ENCODE assay signal across 18 cellular contexts in genomic region chr3:58952128-58952917, GRCh38.
A peak's percentile ranks its signal among the peaks of the same experiment; 100 is the strongest.
DNase-seq lines count a peak whose midpoint lies in the region; ATAC-seq and TF ChIP-seq lines count a peak whose summit lies in the region.
"Had no signal": no experiment of that assay in that cellular context is flagged by ENCODE, and none has a peak within 500 bp of the region (broad histone marks: within the 10 kb centered on the region; RNA-seq: fewer than 3 reads in every experiment).

No MANE protein-coding gene starts in this region.

- peak overlapping the region; percentile 12 to 82 (median 64); a peak in 21 of 22 replicates for H3K4me2 ChIP-seq in BLaER1 treated with 17β-estradiol and CSF1 and Interleukin-3, amounts not matched to agents 10 nM and 100 nM
- H3K4me2 ChIP-seq: A549 had no signal

- H3K4me1 ChIP-seq in BLaER1 treated with 17β-estradiol and CSF1 and Interleukin-3, amounts not matched to agents 10 nM and 100 nM: peaks cover 14 to 51% (median 32%) of the 10 kb centered on the region in 10 experiments; a peak in 19 of 20 replicates
- H3K4me1 ChIP-seq: A549, heart left ventricle, parathyroid adenoma had no signal

- DNase-seq in epithelial cell of proximal tubule (ENCODE audit: low read depth) (peak; percentile 90), SIG-M5 treated with dmso at 0.1 percent for 504 hours (lab: John Stamatoyannopoulos, UW; ENCODE audit: unreplicated experiment) (no peak), AG08396 (ENCODE audit: low spot score) (no peak), HEK293T (ENCODE audit: extremely low spot score) (no peak), HCEC 1CT (no peak)
- DNase-seq: amniotic stem cell; DND-41; effector CD8-positive, alpha-beta T cell; heart left ventricle; KG1; NCI-H2029 treated with DMSO at 0.1 percent for 48 hours; stimulated activated CD4-positive, alpha-beta T cell treated with anti-CD3 and anti-CD28 coated beads, Interleukin-4, amount 100 ng/mL, for 4 hours; T1000 had no signal

- no peaks in the 10 kb centered on the region for H4K20me1 ChIP-seq in BLaER1 treated with 17β-estradiol and CSF1 and Interleukin-3, amounts not matched to agents 10 nM and 100 nM

- peak; percentile 32 for ATAC-seq in GM19468 (IDR thresholded peaks at IDR 0.05; ENCODE audit: extremely low read depth, unreplicated experiment)
- peak; percentile 83 for ATAC-seq in HG03175 (IDR thresholded peaks at IDR 0.05; ENCODE audit: unreplicated experiment)
- ATAC-seq: A549 had no signal

- no peak for TF ChIP-seq CTCF in epithelial cell of proximal tubule (conservative IDR thresholded peaks at IDR 0.05; ENCODE audit: low read depth, low read length)

- H3K27ac ChIP-seq in BLaER1 treated with 17β-estradiol and CSF1 and Interleukin-3, amounts not matched to agents 10 nM and 100 nM: peak overlapping the region in 6 of 11 experiments; percentile 19 to 78 (median 50); a peak in 10 of 22 replicates
- H3K27ac ChIP-seq: A549, heart left ventricle, parathyroid adenoma had no signal

- H3K36me3 ChIP-seq in BLaER1 treated with 17β-estradiol and CSF1 and Interleukin-3, amounts not matched to agents 10 nM and 100 nM: peaks cover 0 to 50% (median 25%) of the 10 kb centered on the region in 11 experiments; a peak in 13 of 22 replicates
- H3K36me3 ChIP-seq: heart left ventricle had no signal

- H3K9me3 ChIP-seq in BLaER1 treated with 17β-estradiol and CSF1 and Interleukin-3, amounts not matched to agents 10 nM and 100 nM (replicated peaks in 1 of 11): peaks cover 34 to 80% (median 75%) of the 10 kb centered on the region in 11 experiments
- H3K9me3 ChIP-seq: A549 had no signal

- H3K4me3 ChIP-seq in BLaER1 treated with 17β-estradiol and CSF1 and Interleukin-3, amounts not matched to agents 10 nM and 100 nM: peak overlapping the region in 4 of 10 experiments; percentile 2 to 43 (median 13); a peak in 5 of 20 replicates
- H3K4me3 ChIP-seq in epithelial cell of proximal tubule (ENCODE audit: low read depth, low read length): no peak overlapping the region
- H3K4me3 ChIP-seq: A549, heart left ventricle had no signal

- H3K27me3 ChIP-seq in BLaER1 treated with 17β-estradiol and CSF1 and Interleukin-3, amounts not matched to agents 10 nM and 100 nM: no peaks in the 10 kb centered on the region
- H3K27me3 ChIP-seq: heart left ventricle had no signal

- peak overlapping the region in 3 of 11 experiments; percentile 33 to 62 (median 38); a peak in 4 of 22 replicates for H3K9ac ChIP-seq in BLaER1 treated with 17β-estradiol and CSF1 and Interleukin-3, amounts not matched to agents 10 nM and 100 nM
- H3K9ac ChIP-seq: parathyroid adenoma had no signal

- POLR2A ChIA-PET in HEK293T (lab: Yijun Ruan, JAX): no interaction called here

- CTCF ChIA-PET in HEK293T (lab: Yijun Ruan, JAX): no interaction called here

TF ChIP-seq in HEK293T, 16 proteins besides CTCF, POLR2A, EP300 and RAD21:
- no peak for TF ChIP-seq FOXK2 (IDR thresholded peaks at IDR 0.05)
- TF ChIP-seq SUZ12 (IDR thresholded peaks at IDR 0.05): no peak
- TF ChIP-seq SP1 (IDR thresholded peaks at IDR 0.05): no peak
- TF ChIP-seq LEF1 (IDR thresholded peaks at IDR 0.05; ENCODE audit: borderline replicate concordance): no peak
- TF ChIP-seq L3MBTL2 (conservative IDR thresholded peaks at IDR 0.05): no peak
- no peak for TF ChIP-seq FOXM1 (IDR thresholded peaks at IDR 0.05; ENCODE audit: borderline replicate concordance)
- no peak for TF ChIP-seq CTBP1 (IDR thresholded peaks at IDR 0.05; ENCODE audit: borderline replicate concordance)
- no peak for TF ChIP-seq BHLHE40 (IDR thresholded peaks at IDR 0.05; ENCODE audit: borderline replicate concordance)
- no peak for TF ChIP-seq TARDBP (IDR thresholded peaks at IDR 0.05)
- TF ChIP-seq, protein P1, sequence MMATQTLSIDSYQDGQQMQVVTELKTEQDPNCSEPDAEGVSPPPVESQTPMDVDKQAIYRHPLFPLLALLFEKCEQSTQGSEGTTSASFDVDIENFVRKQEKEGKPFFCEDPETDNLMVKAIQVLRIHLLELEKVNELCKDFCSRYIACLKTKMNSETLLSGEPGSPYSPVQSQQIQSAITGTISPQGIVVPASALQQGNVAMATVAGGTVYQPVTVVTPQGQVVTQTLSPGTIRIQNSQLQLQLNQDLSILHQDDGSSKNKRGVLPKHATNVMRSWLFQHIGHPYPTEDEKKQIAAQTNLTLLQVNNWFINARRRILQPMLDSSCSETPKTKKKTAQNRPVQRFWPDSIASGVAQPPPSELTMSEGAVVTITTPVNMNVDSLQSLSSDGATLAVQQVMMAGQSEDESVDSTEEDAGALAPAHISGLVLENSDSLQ (IDR thresholded peaks at IDR 0.05): no peak
- TF ChIP-seq FOXA1 (IDR thresholded peaks at IDR 0.05): no peak
- no peak for TF ChIP-seq ZNF384 (IDR thresholded peaks at IDR 0.05)
- no peak for TF ChIP-seq NFRKB (IDR thresholded peaks at IDR 0.05)
- TF ChIP-seq ELF4 (IDR thresholded peaks at IDR 0.05): no peak
- no peak for TF ChIP-seq HDGF (IDR thresholded peaks at IDR 0.05; ENCODE audit: borderline replicate concordance)
- TF ChIP-seq ARNT (IDR thresholded peaks at IDR 0.05): no peak
